Comparison of ENCODE assay signal across 11 cellular contexts in the genomic region with DNA sequence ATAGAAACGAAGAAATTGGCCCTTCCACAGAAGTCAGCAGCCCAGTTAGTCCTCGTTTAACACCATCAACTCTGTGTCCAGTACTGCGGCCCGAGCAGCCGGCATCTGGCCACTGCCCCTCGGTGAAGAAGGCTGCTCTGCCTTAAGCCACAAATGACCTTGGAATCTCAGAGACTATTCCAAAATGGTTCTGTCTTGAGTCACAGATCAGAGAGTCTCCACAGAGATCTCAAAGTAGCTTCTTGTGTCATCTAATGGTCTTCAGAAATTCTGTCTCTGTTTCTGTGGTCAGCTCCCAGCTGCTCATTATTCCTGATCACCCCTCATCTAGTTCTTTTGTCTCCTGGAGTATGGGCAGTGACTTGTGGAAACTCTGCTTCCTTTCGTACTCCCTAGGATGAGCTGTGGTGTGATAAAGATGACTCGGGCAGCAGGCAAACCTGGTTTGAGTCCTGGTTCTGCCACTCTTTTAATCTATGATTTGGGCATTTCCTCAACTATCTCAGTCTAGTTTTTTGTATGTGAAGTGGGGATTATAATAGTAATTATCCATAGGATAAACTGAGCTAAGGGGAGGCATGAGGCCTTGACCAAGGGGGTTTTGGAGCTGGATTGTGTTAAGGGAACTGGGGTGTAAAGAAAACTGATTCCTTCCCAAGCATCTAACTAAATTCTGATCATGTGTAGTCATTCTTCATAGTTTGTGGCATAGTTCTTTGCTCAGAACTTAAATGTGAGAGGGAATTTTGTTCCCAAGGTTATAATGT. TPM values are rescaled to one million over a fixed set of nuclear protein-coding genes. Genes with fewer than 3 reads are reported as not detected.
DNase-seq lines count a peak whose midpoint lies in the region; ATAC-seq and TF ChIP-seq lines count a peak whose summit lies in the region.
"Had no signal": no experiment of that assay in that cellular context is flagged by ENCODE, and none has a peak within 500 bp of the region (broad histone marks: within the 10 kb centered on the region; RNA-seq: fewer than 3 reads in every experiment).

No MANE protein-coding gene starts in this region.

- peak overlapping the region; percentile 60 to 86 (median 81) for H3K27ac ChIP-seq in heart right ventricle
- H3K27ac ChIP-seq: VCaP had no signal

- WGBS in heart right ventricle, 2 donors, result 56 to 59% methylated on average over 8 of the region's 8 CpGs

- no peaks in the 10 kb centered on the region for H3K9me3 ChIP-seq in heart right ventricle

- intact Hi-C loops in heart right ventricle (cut with DNase I), result no loop called here

- H3K4me3 ChIP-seq in heart right ventricle, result peak overlapping the region in 1 of 10 donors; percentile 17

- no peaks in the 10 kb centered on the region for H3K27me3 ChIP-seq in heart right ventricle

- DNase-seq in AG20443 (ENCODE audit: low spot score) (peak; percentile 89), heart right ventricle (no peak), renal cortical epithelial cell (ENCODE audit: low read depth) (peak; percentile 59), GF-D8 (lab: John Stamatoyannopoulos, UW) (no peak), NCI-H2171 treated with DMSO at 0.1 percent for 48 hours (lab: John Stamatoyannopoulos, UW) (no peak), GM20000 (ENCODE audit: low spot score) (no peak)
- no peak for DNase-seq in effector CD4-positive, alpha-beta T cell
- DNase-seq: central memory CD4-positive, alpha-beta T cell; NCI-H226 had no signal

- peak; percentile 84 for ATAC-seq in SK-N-SH treated with all-trans-retinoic acid at 6 μM for 48 hours
- peak in 6 of 8 donors; percentile 13 to 55 (median 30) for ATAC-seq in heart right ventricle

- H3K36me3 ChIP-seq in heart right ventricle, result peaks cover 0 to 34% (median 5%) of the 10 kb centered on the region in 9 donors

- TF ChIP-seq CTCF in heart right ventricle (IDR thresholded peaks at IDR 0.05) (no peak), GM20000 (IDR thresholded peaks at IDR 0.05; ENCODE audit: extremely low read depth, missing control alignments) (no peak)

- peaks cover 14 to 83% (median 65%) of the 10 kb centered on the region in 9 donors for H3K4me1 ChIP-seq in heart right ventricle

TF ChIP-seq in SK-N-SH treated with all-trans-retinoic acid at 6 μM for 48 hours, 23 proteins besides CTCF, POLR2A, EP300 and RAD21:
- TF ChIP-seq CSDC2 (CRISPR knock-in tag; IDR thresholded peaks at IDR 0.05) (no peak), ZFP30 (CRISPR knock-in tag; IDR thresholded peaks at IDR 0.05) (no peak), TCF4 (CRISPR knock-in tag; IDR thresholded peaks at IDR 0.05; ENCODE audit: borderline replicate concordance) (no peak), ZNF565 (CRISPR knock-in tag; conservative IDR thresholded peaks at IDR 0.05; ENCODE audit: low read depth) (no peak), ZFP3 (CRISPR knock-in tag; IDR thresholded peaks at IDR 0.05) (no peak), ISL1 (CRISPR knock-in tag; IDR thresholded peaks at IDR 0.05) (no peak), PPARA (CRISPR knock-in tag; IDR thresholded peaks at IDR 0.05; ENCODE audit: borderline replicate concordance) (no peak), TOX (CRISPR knock-in tag; IDR thresholded peaks at IDR 0.05; ENCODE audit: borderline replicate concordance) (no peak)
- TF ChIP-seq, protein P1, sequence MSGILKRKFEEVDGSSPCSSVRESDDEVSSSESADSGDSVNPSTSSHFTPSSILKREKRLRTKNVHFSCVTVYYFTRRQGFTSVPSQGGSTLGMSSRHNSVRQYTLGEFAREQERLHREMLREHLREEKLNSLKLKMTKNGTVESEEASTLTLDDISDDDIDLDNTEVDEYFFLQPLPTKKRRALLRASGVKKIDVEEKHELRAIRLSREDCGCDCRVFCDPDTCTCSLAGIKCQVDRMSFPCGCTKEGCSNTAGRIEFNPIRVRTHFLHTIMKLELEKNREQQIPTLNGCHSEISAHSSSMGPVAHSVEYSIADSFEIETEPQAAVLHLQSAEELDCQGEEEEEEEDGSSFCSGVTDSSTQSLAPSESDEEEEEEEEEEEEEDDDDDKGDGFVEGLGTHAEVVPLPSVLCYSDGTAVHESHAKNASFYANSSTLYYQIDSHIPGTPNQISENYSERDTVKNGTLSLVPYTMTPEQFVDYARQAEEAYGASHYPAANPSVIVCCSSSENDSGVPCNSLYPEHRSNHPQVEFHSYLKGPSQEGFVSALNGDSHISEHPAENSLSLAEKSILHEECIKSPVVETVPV (CRISPR knock-in tag; IDR thresholded peaks at IDR 0.05), result no peak
- TF ChIP-seq, protein P2, sequence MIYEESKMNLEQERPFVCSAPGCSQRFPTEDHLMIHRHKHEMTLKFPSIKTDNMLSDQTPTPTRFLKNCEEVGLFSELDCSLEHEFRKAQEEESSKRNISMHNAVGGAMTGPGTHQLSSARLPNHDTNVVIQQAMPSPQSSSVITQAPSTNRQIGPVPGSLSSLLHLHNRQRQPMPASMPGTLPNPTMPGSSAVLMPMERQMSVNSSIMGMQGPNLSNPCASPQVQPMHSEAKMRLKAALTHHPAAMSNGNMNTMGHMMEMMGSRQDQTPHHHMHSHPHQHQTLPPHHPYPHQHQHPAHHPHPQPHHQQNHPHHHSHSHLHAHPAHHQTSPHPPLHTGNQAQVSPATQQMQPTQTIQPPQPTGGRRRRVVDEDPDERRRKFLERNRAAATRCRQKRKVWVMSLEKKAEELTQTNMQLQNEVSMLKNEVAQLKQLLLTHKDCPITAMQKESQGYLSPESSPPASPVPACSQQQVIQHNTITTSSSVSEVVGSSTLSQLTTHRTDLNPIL (CRISPR knock-in tag; IDR thresholded peaks at IDR 0.05; ENCODE audit: low read depth), result no peak

RNA-seq across cellular contexts. Expression of a gene that starts 22.6 kb away (rescaled TPM):
- total RNA-seq in heart right ventricle (10 to 100 TPM; 25.1 to 34.9 (median 29.4) TPM), renal cortical epithelial cell (4.9 and 17.3 TPM in 2 replicates)
- 10 to 100 TPM; 11.5 to 12.8 TPM for polyA plus RNA-seq in heart right ventricle

Comparison
In these comparisons a context has a peak if more than half of its experiments do, and no peak if none do; other contexts are left out.
1. DNase-seq: peak in AG20443 (single experiment) and renal cortical epithelial cell (single experiment); none in heart right ventricle (0 of 2), GF-D8 (single experiment), NCI-H2171 treated with DMSO at 0.1 percent for 48 hours (single experiment), GM20000 (single experiment) and effector CD4-positive, alpha-beta T cell (single experiment).